3 cellular contexts compared by ENCODE assay signal in the genomic region with DNA sequence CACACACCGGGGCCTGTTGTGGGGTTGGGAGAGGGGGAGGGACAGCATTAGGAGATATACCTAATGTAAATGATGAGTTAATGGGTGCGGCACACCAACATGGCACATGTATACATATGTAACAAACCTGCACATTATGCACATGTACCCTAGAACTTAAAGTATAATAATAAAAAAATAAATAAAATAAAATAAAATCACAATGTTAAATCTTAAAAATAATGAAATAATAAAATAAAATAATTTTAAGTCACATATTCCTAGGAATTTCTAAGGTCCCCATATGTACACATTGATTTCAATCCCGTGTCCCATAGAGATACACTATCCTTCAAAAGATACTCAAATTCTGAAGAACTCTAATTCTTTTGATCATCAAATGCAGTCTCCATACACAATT. TPM values are rescaled to one million over a fixed set of nuclear protein-coding genes. Genes with fewer than 3 reads are reported as not detected.
"Had no signal": no experiment of that assay in that cellular context is flagged by ENCODE, and none has a peak within 500 bp of the region (broad histone marks: within the 10 kb centered on the region; RNA-seq: fewer than 3 reads in every experiment).

No MANE protein-coding gene starts in this region.

RNA-seq across cellular contexts. Expression of a gene that starts 59.0 kb away (rescaled TPM):
- total RNA-seq: naive thymus-derived CD8-positive, alpha-beta T cell; natural killer cell; natural killer cell treated with Interleukin-12 subunit alpha and Interleukin-12 subunit beta and Interleukin-15 and Interleukin-18, amount 100 ng/mL, for 72 hours had no signal
